8 cellular contexts compared by ENCODE assay signal in the genomic region with DNA sequence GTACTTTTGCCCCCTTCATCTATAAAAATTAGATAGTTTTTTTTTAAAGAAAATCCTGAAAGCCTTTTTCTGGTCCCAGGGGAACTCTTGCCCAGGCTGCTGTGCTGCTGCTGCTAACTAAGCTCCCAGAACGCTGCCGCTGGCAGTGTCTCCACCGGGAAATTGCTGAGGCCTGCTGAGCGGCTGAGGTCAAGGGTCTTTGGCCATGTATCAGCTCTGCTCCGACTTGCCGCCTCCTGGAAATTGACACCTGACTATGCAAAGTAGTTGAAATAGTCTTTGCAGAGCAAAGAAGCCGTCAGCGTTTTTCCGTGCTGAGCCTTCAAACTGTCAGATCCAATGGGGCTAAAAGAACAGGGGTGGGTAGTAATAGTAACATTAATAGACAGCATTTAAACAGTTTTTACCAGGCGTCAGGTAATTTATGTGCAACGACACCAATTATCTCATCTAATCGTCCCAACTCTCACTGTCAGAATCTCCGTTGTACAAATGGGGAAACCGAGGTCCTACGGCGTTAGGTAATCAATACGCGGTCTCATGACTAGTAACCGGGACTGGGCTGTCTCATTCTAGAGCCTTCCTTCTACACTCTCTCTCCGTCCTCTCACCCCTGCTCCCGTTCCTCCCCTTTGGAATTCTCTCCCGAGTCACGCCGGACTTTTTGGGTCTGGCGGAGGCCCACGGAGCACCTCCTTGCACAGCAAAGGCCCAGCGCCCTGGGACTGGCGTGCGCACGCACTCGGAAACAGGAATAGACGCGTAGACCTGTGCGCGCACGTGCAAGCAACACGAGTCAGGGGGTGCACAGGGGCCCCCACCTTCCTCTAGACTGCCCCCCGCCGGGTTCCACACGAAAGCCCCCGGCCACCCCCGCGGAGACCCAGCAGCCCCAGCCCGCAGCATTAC. TPM values are rescaled to one million over a fixed set of nuclear protein-coding genes. Genes with fewer than 3 reads are reported as not detected.
DNase-seq lines count a peak whose midpoint lies in the region; ATAC-seq and TF ChIP-seq lines count a peak whose summit lies in the region.

No MANE protein-coding gene starts in this region.

- H3K9me3 ChIP-seq in breast epithelium: no peaks in the 10 kb centered on the region
- no peaks in the 10 kb centered on the region for H3K9me3 ChIP-seq in smooth muscle cell (replicated peaks; ENCODE audit: low read depth)

- ATAC-seq in GM19324 (IDR thresholded peaks at IDR 0.05; ENCODE audit: low FRiP score, unreplicated experiment) (peak; percentile 58), HG03432 (IDR thresholded peaks at IDR 0.05; ENCODE audit: unreplicated experiment) (peak; percentile 65)

- DNase-seq in CD1c-positive myeloid dendritic cell (ENCODE audit: extremely low spot score): peak; percentile 44
- DNase-seq in SW480 (ENCODE audit: low spot score): peak; percentile 34
- DNase-seq in breast epithelium (ENCODE audit: low spot score in 2 of 2): no peak
- peak; percentile 57 for DNase-seq in inferior parietal cortex (ENCODE audit: extremely low spot score)
- DNase-seq in smooth muscle cell (lab: John Stamatoyannopoulos, UW; ENCODE audit: unreplicated experiment): peak; percentile 31
- no peak for DNase-seq in A172 (ENCODE audit: low spot score)

- peak overlapping the region; percentile 70 to 82 (median 78) for H3K4me3 ChIP-seq in breast epithelium
- peak overlapping the region; percentile 80 for H3K4me3 ChIP-seq in smooth muscle cell

- H3K9ac ChIP-seq in smooth muscle cell (ENCODE audit: low read depth): peak overlapping the region; percentile 51

- peak overlapping the region; percentile 98 for H3K4me2 ChIP-seq in smooth muscle cell

- TF ChIP-seq POLR2A in breast epithelium (IDR thresholded peaks at IDR 0.05): no peak

- WGBS in smooth muscle cell (ENCODE audit: low lambda C conversion rate): 5% methylated on average over 43 of the region's 44 CpGs

- H3K4me1 ChIP-seq in breast epithelium (peaks cover 0 to 8% of the 10 kb centered on the region in 2 donors), smooth muscle cell (ENCODE audit: low read depth) (no peaks in the 10 kb centered on the region)

- H4K20me1 ChIP-seq in smooth muscle cell (ENCODE audit: low read depth): no peaks in the 10 kb centered on the region

- no peaks in the 10 kb centered on the region for H3K79me2 ChIP-seq in smooth muscle cell (ENCODE audit: low read depth)

- H3K27me3 ChIP-seq in breast epithelium (no peaks in the 10 kb centered on the region), smooth muscle cell (ENCODE audit: low read depth) (peaks cover 11% of the 10 kb centered on the region)

- intact Hi-C loops in breast epithelium (cut with DNase I; ENCODE audit: low total_unique reads): no loop called here

- H3F3A ChIP-seq in smooth muscle cell (ENCODE audit: low read depth): no peaks in the 10 kb centered on the region

- TF ChIP-seq CTCF in breast epithelium (IDR thresholded peaks at IDR 0.05) (no peak), smooth muscle cell (IDR thresholded peaks at IDR 0.05; ENCODE audit: borderline replicate concordance, insufficient read depth, poor library complexity, severe bottlenecking) (no peak)

- no peaks in the 10 kb centered on the region for H3K36me3 ChIP-seq in breast epithelium
- no peaks in the 10 kb centered on the region for H3K36me3 ChIP-seq in smooth muscle cell (ENCODE audit: low read depth)

- H3K27ac ChIP-seq in breast epithelium (peak overlapping the region; percentile 15 to 34), smooth muscle cell (ENCODE audit: low read depth) (no peak overlapping the region)

- peak overlapping the region; percentile 70 for H2AFZ ChIP-seq in smooth muscle cell (ENCODE audit: low read depth)

RNA-seq across cellular contexts. Expression of a gene that starts 0.6 kb away (rescaled TPM):
- total RNA-seq in breast epithelium: 10 to 100 TPM; 15.1 to 27.4 (median 18.9) TPM
- total RNA-seq in smooth muscle cell: 15.2 and 27.5 TPM in 2 replicates
- polyA plus RNA-seq in smooth muscle cell: 34.8 and 36.5 TPM in 2 replicates
- 9.9 and 23.4 TPM in 2 replicates for total RNA-seq in A172 (2014; rRNA removed; shearing (Covaris generic))

RNA-seq across cellular contexts. Expression of a gene that starts 3.7 kb away (rescaled TPM):
- total RNA-seq in breast epithelium: not detected
- total RNA-seq in smooth muscle cell: not detected in 2 replicates
- polyA plus RNA-seq in smooth muscle cell: not detected in 2 replicates
- total RNA-seq in A172 (2014; rRNA removed; shearing (Covaris generic)): not detected in 2 replicates

Comparison
In these comparisons a context has a peak if more than half of its experiments do, and no peak if none do; other contexts are left out.
1. DNase-seq: peak in CD1c-positive myeloid dendritic cell (single experiment), SW480 (single experiment), inferior parietal cortex (single experiment) and smooth muscle cell (single experiment); none in breast epithelium (0 of 2) and A172 (single experiment).